ENCODE assay signal across 8 cellular contexts in genomic region chr1:53237638-53238037, GRCh38. TPM values are rescaled to one million over a fixed set of nuclear protein-coding genes. Genes with fewer than 3 reads are reported as not detected.
DNase-seq lines count a peak whose midpoint lies in the region; ATAC-seq, FAIRE-seq and TF ChIP-seq lines count a peak whose summit lies in the region.

No MANE protein-coding gene starts in this region.

- POLR2A ChIA-PET in CD4-positive, alpha-beta memory T cell (lab: Charles Lee; ENCODE audit: partially characterized antibody): interaction anchor here (0.5 to 4.8 kb wide), 4 partner anchors 16 to 1202 kb away, joined by 5 to 38 read pairs (median 8); partner anchors contain the start of genes CZIB, IFT25 and LRRC42
- POLR2A ChIA-PET in H1 (lab: Charles Lee; ENCODE audit: partially characterized antibody): interaction anchor here (0.9 to 10.8 kb wide), 5 partner anchors 9 to 159 kb away, joined by 3 to 62 read pairs (median 3); partner anchors contain the start of gene CZIB

- no peak overlapping the region for H2BK20ac ChIP-seq in H1 (ENCODE audit: low read length)

- no peak overlapping the region for H4K91ac ChIP-seq in H1 (replicated peaks; ENCODE audit: insufficient read length, low read length)
- H4K91ac ChIP-seq in neuronal stem cell (ENCODE audit: low read depth, low read length, poor library complexity): no peak overlapping the region

- H3K23me2 ChIP-seq in H1 (ENCODE audit: low read depth, low read length): peaks cover 8% of the 10 kb centered on the region

- H3K4me1 ChIP-seq in CD4-positive, alpha-beta memory T cell (ENCODE audit: insufficient read depth, low read length): peaks cover 31% of the 10 kb centered on the region
- H3K4me1 ChIP-seq in H1 (replicated peaks in 1 of 4; ENCODE audit: control insufficient read depth in 3 of 4, insufficient read depth in 4 of 4, low read length in 3 of 4) (no peaks in the 10 kb centered on the region; a peak in 1 of 7 replicates), neuronal stem cell (ENCODE audit: control insufficient read depth in 2 of 2, insufficient read depth in 1 of 2, low read depth in 1 of 2, low read length in 2 of 2) (peaks cover 5 to 8% of the 10 kb centered on the region in 2 donors)

- peak overlapping the region; percentile 82 to 99 for H3K4me2 ChIP-seq in H1 (ENCODE audit: insufficient read depth in 1 of 2, low read depth in 2 of 2, low read length in 2 of 2)
- H3K4me2 ChIP-seq in neuronal stem cell (ENCODE audit: insufficient read depth, low read length, poor library complexity, severe bottlenecking): peak overlapping the region; percentile 75

- H3K27me3 Mint-ChIP-seq in CD4-positive, alpha-beta memory T cell: no peaks in the 10 kb centered on the region

- H3K4me1 Mint-ChIP-seq in CD4-positive, alpha-beta memory T cell: peaks cover 21 to 36% (median 29%) of the 10 kb centered on the region in 4 donors

- peak overlapping the region; percentile 87 for H3K27ac ChIP-seq in CD4-positive, alpha-beta memory T cell (ENCODE audit: low read depth, low read length)
- H3K27ac ChIP-seq in H1 (ENCODE audit: low read depth, low read length) (no peak overlapping the region), neuronal stem cell (replicated peaks; ENCODE audit: low read length) (no peak overlapping the region)

- no peak for TF ChIP-seq RAD21 in H1 (IDR thresholded peaks at IDR 0.05 in 1 of 2, conservative IDR thresholded peaks at IDR 0.05 in 1 of 2; ENCODE audit: low read depth in 2 of 2, low read length in 2 of 2)

- intact Hi-C loops in CD4-positive, alpha-beta memory T cell (cut with micrococcal nuclease): loop anchor here (1.0 to 10.0 kb wide), 6 partner anchors 17 to 1360 kb away; partner anchors contain the start of genes CPT2, CZIB, NDC1 and NRDC
- intact Hi-C loops in posterior cingulate gyrus (cut with DNase I): loop anchor here (2.0 kb wide), 1 partner anchor 17 kb away; the partner anchor contains the start of gene CZIB

- 56% methylated on average over 6 of the region's 8 CpGs; no CpG with 5 or more reads in 1 of the 2 experiments for whole genome bisulfite sequencing in H1 (ENCODE audit: extremely low coverage in 1 of 2, insufficient coverage in 1 of 2, insufficient read length in 1 of 2, insufficient replicate concordance in 2 of 2, low coverage in 1 of 2, low lambda C conversion rate in 2 of 2, missing lambda C conversion rate in 1 of 2), 2 experiments
- no CpG with 5 or more reads among the region's 8 CpGs for WGBS in neuronal stem cell (ENCODE audit: extremely low coverage in 2 of 2, insufficient read length in 2 of 2, insufficient replicate concordance in 1 of 2), 2 donors

- peaks cover 0 to 6% of the 10 kb centered on the region in 2 experiments for H4K20me1 ChIP-seq in H1 (replicated peaks in 1 of 2; ENCODE audit: control insufficient read depth in 1 of 2, insufficient read depth in 2 of 2, low read length in 2 of 2)

- no peak for TF ChIP-seq EP300 in H1 (IDR thresholded peaks at IDR 0.05; ENCODE audit: borderline replicate concordance in 1 of 2, low read depth in 2 of 2, low read length in 2 of 2)

- H3K56ac ChIP-seq in H1 (replicated peaks; ENCODE audit: insufficient read length, low read depth, low read length): no peak overlapping the region

- H4K8ac ChIP-seq in H1 (ENCODE audit: extremely low read depth, insufficient read depth, low read length): no peak overlapping the region; the same call in 1 of the 2 replicates
- H4K8ac ChIP-seq in neuronal stem cell (ENCODE audit: low read depth, low read length): peak overlapping the region; percentile 70

- no peak for FAIRE-seq in H1 (lab: Jason Lieb, UNC)

- H2AFZ ChIP-seq in H1 (ENCODE audit: low read length) (no peak overlapping the region), neuronal stem cell (ENCODE audit: low read length) (peak overlapping the region; percentile 92)

- H3K9me3 ChIP-seq in CD4-positive, alpha-beta memory T cell (ENCODE audit: control insufficient read depth in 1 of 2, low read length in 2 of 2): no peaks in the 10 kb centered on the region
- no peaks in the 10 kb centered on the region for H3K9me3 ChIP-seq in H1 (ENCODE audit: insufficient read depth in 2 of 2, low read depth in 1 of 2, low read length in 1 of 2)
- H3K9me3 ChIP-seq in neuronal stem cell (replicated peaks in 1 of 2; ENCODE audit: control insufficient read depth in 2 of 2, insufficient read depth in 1 of 2, low read depth in 1 of 2, low read length in 2 of 2): no peaks in the 10 kb centered on the region

- peak overlapping the region; percentile 97 to 99 (median 98) for H3K27ac Mint-ChIP-seq in CD4-positive, alpha-beta memory T cell

- H3K4me3 ChIP-seq in CD4-positive, alpha-beta memory T cell (ENCODE audit: low read length in 2 of 2): peak overlapping the region; percentile 87 to 96
- peak overlapping the region; percentile 83 to 99 (median 90) for H3K4me3 ChIP-seq in H1 (ENCODE audit: extremely low read depth in 1 of 4, insufficient read depth in 2 of 4, low read depth in 3 of 4, low read length in 4 of 4)
- H3K4me3 ChIP-seq in neuronal stem cell (ENCODE audit: low read length in 2 of 2): peak overlapping the region; percentile 62 to 93

- H3K14ac ChIP-seq in H1 (ENCODE audit: insufficient read length): no peak overlapping the region
- H3K14ac ChIP-seq in neuronal stem cell (ENCODE audit: low read length): no peak overlapping the region

- H2AK5ac ChIP-seq in H1 (ENCODE audit: low read depth, low read length): no peak overlapping the region
- H2AK5ac ChIP-seq in neuronal stem cell (ENCODE audit: low read depth, low read length): no peak overlapping the region

- peaks cover 10 to 24% of the 10 kb centered on the region in 2 experiments for H3K79me2 ChIP-seq in H1 (ENCODE audit: control insufficient read depth in 1 of 2, insufficient read depth in 2 of 2, low read length in 2 of 2)

- no peak overlapping the region for H2BK5ac ChIP-seq in H1 (ENCODE audit: low read depth, low read length)
- no peak overlapping the region for H2BK5ac ChIP-seq in neuronal stem cell (ENCODE audit: low read length)

- H4K5ac ChIP-seq in H1 (ENCODE audit: insufficient read length, low read depth, low read length): no peak overlapping the region

- ATAC-seq in HG02759 (IDR thresholded peaks at IDR 0.05; ENCODE audit: unreplicated experiment): no peak

- H3K4ac ChIP-seq in H1 (replicated peaks; ENCODE audit: insufficient read length, low read depth, low read length): no peak overlapping the region
- no peak overlapping the region for H3K4ac ChIP-seq in neuronal stem cell (ENCODE audit: low read length)

- H2BK12ac ChIP-seq in H1 (ENCODE audit: low read depth, low read length): no peak overlapping the region
- no peak overlapping the region for H2BK12ac ChIP-seq in neuronal stem cell (ENCODE audit: low read length)

- H3K27me3 ChIP-seq in CD4-positive, alpha-beta memory T cell (ENCODE audit: insufficient read depth, low read length): no peaks in the 10 kb centered on the region
- H3K27me3 ChIP-seq in H1 (replicated peaks in 1 of 4; ENCODE audit: control insufficient read depth in 3 of 4, extremely low read depth in 1 of 4, insufficient read depth in 3 of 4, low read length in 3 of 4) (no peaks in the 10 kb centered on the region; a peak in 1 of 7 replicates), neuronal stem cell (ENCODE audit: control insufficient read depth in 3 of 3, insufficient read depth in 3 of 3, low read depth in 1 of 3, low read length in 3 of 3) (no peaks in the 10 kb centered on the region)

- CTCF ChIA-PET in CD4-positive, alpha-beta memory T cell (lab: Charles Lee; ENCODE audit: partially characterized antibody): no interaction called here
- CTCF ChIA-PET in H1 (lab: Charles Lee; ENCODE audit: partially characterized antibody): interaction anchor here (0.6 kb wide), 1 partner anchor 587 kb away, joined by 3 read pairs; no protein-coding TSS in a partner anchor

- peak overlapping the region; percentile 96 to 99 (median 97) for H3K4me3 Mint-ChIP-seq in CD4-positive, alpha-beta memory T cell

- no peak overlapping the region for H2BK120ac ChIP-seq in H1 (replicated peaks; ENCODE audit: low read depth, low read length)
- H2BK120ac ChIP-seq in neuronal stem cell (ENCODE audit: low read depth, low read length): no peak overlapping the region

- no peak for TF ChIP-seq POLR2A in H1 (IDR thresholded peaks at IDR 0.05; ENCODE audit: control extremely low read depth in 1 of 2, low read depth in 2 of 2, low read length in 2 of 2)

- H3K79me1 ChIP-seq in H1 (ENCODE audit: low read depth, low read length) (peaks cover 7% of the 10 kb centered on the region; the same call in 1 of the 2 replicates), neuronal stem cell (ENCODE audit: low read depth, low read length) (peaks cover 4% of the 10 kb centered on the region)

- H2BK15ac ChIP-seq in H1 (ENCODE audit: low read length): no peak overlapping the region
- H2BK15ac ChIP-seq in neuronal stem cell (ENCODE audit: low read length): no peak overlapping the region

- no peak for DNase-seq in CD4-positive, alpha-beta memory T cell
- DNase-seq in NAMALWA (ENCODE audit: low spot score) (peak; percentile 19), H1 (ENCODE audit: low read depth in 1 of 2, low spot score in 2 of 2) (no peak), neuronal stem cell (ENCODE audit: low spot score) (no peak), nucleus accumbens (lab: John Stamatoyannopoulos, UW) (no peak), posterior cingulate gyrus (no peak)
- DNase-seq in stimulated activated CD4-positive, alpha-beta T cell treated with anti-CD3 and anti-CD28 coated beads, Interleukin-4, amount 100 ng/mL, for 1 hour: no peak

- H3K9me3 Mint-ChIP-seq in CD4-positive, alpha-beta memory T cell: peaks cover 0 to 3% (median 0%) of the 10 kb centered on the region in 8 donors

- TF ChIP-seq CTCF in H1 (IDR thresholded peaks at IDR 0.05; ENCODE audit: control extremely low read depth in 1 of 3, insufficient read depth in 1 of 3, low read depth in 1 of 3, low read length in 3 of 3): no peak

- H3K18ac ChIP-seq in H1 (ENCODE audit: extremely low read depth, low read length) (no peak overlapping the region), neuronal stem cell (ENCODE audit: low read length) (no peak overlapping the region)

- H3K9ac ChIP-seq in H1 (replicated peaks in 1 of 4; ENCODE audit: extremely low read depth in 1 of 4, low read depth in 3 of 4, low read length in 3 of 4) (peak overlapping the region; percentile 76 to 89 (median 84); a peak in 6 of 7 replicates), neuronal stem cell (ENCODE audit: low read depth, low read length, poor library complexity) (no peak overlapping the region)

- H3K36me3 ChIP-seq in CD4-positive, alpha-beta memory T cell (ENCODE audit: insufficient read depth, low read length): peaks cover 29% of the 10 kb centered on the region
- H3K36me3 ChIP-seq in H1 (ENCODE audit: control insufficient read depth in 2 of 4, insufficient read depth in 4 of 4, low read length in 3 of 4) (peaks cover 13 to 35% (median 25%) of the 10 kb centered on the region in 4 experiments), neuronal stem cell (replicated peaks in 1 of 2; ENCODE audit: control insufficient read depth in 2 of 2, insufficient read depth in 2 of 2, low read length in 2 of 2) (peaks cover 10 to 39% of the 10 kb centered on the region in 2 donors)

- H3K36me3 Mint-ChIP-seq in CD4-positive, alpha-beta memory T cell: peaks cover 23 to 42% of the 10 kb centered on the region in 2 donors

- H3K23ac ChIP-seq in H1 (ENCODE audit: insufficient read length) (no peak overlapping the region), neuronal stem cell (ENCODE audit: low read depth, low read length, poor library complexity) (no peak overlapping the region)

RNA-seq across cellular contexts. Expression of gene MAGOH, which starts 0.7 kb away (rescaled TPM):
- 10 to 100 TPM; 46.7 to 49.9 TPM for total RNA-seq in CD4-positive, alpha-beta memory T cell
- 100 to 1,000 TPM in 1 of 2 donors, 10 to 100 TPM in 1; 70.3 to 104 TPM for polyA plus RNA-seq in CD4-positive, alpha-beta memory T cell
- 74.3 and 74.5 TPM in 2 replicates for total RNA-seq in H1 (2021; fragmentation: NEBNext Ultra II Directional; extraction: Animal tissue kit (Norgen Biotek cat#: 25700))
- polyA plus RNA-seq in H1 (2011; rRNA removed): 18.5 and 46.9 TPM in 2 replicates
- 82.8 TPM for polyA plus RNA-seq in H1 (2011; cell fraction: cytosol; rRNA removed)
- polyA plus RNA-seq in H1 (2011; cell fraction: nucleus; rRNA removed): 4.7 TPM
- polyA plus RNA-seq in H1 (2012, experiment 1 of 2): 106 to 184 TPM (median 121 TPM) in 4 replicates
- 50.6 TPM for polyA plus RNA-seq in H1 (2012, experiment 2 of 2)
- polyA plus RNA-seq in H1 (2013, experiment 1 of 2): 103 TPM
- 107 TPM for polyA plus RNA-seq in H1 (2013, experiment 2 of 2)
- polyA minus RNA-seq in H1 (2011; rRNA and poly(A)+ RNA removed): 11.2 and 14.2 TPM in 2 replicates
- 27.8 TPM for polyA minus RNA-seq in H1 (2011; cell fraction: cytosol; rRNA and poly(A)+ RNA removed)
- polyA minus RNA-seq in H1 (2011; cell fraction: nucleus; rRNA and poly(A)+ RNA removed): 24.8 TPM
- 141 TPM for polyA plus RNA-seq in neuronal stem cell (2013, experiment 1 of 2)
- polyA plus RNA-seq in neuronal stem cell (2013, experiment 2 of 2): 139 TPM

RNA-seq across cellular contexts. Expression of gene CZIB, which starts 17.2 kb away (rescaled TPM):
- total RNA-seq in CD4-positive, alpha-beta memory T cell: 10 to 100 TPM; 82.4 to 82.5 TPM
- 100 to 1,000 TPM in 1 of 2 donors, 10 to 100 TPM in 1; 62.0 to 101 TPM for polyA plus RNA-seq in CD4-positive, alpha-beta memory T cell
- total RNA-seq in H1 (2021; fragmentation: NEBNext Ultra II Directional; extraction: Animal tissue kit (Norgen Biotek cat#: 25700)): 46.5 and 46.8 TPM in 2 replicates
- polyA plus RNA-seq in H1 (2011; rRNA removed): 36.1 and 48.0 TPM in 2 replicates
- polyA plus RNA-seq in H1 (2011; cell fraction: cytosol; rRNA removed): 60.0 TPM
- 39.5 TPM for polyA plus RNA-seq in H1 (2011; cell fraction: nucleus; rRNA removed)
- polyA plus RNA-seq in H1 (2012, experiment 1 of 2): 50.0 to 63.5 TPM (median 59.6 TPM) in 4 replicates
- polyA plus RNA-seq in H1 (2012, experiment 2 of 2): 25.2 TPM
- polyA plus RNA-seq in H1 (2013, experiment 1 of 2): 43.0 TPM
- polyA plus RNA-seq in H1 (2013, experiment 2 of 2): 44.6 TPM
- 28.3 and 29.4 TPM in 2 replicates for polyA minus RNA-seq in H1 (2011; rRNA and poly(A)+ RNA removed)
- polyA minus RNA-seq in H1 (2011; cell fraction: cytosol; rRNA and poly(A)+ RNA removed): 13.9 TPM
- polyA minus RNA-seq in H1 (2011; cell fraction: nucleus; rRNA and poly(A)+ RNA removed): 47.7 TPM
- polyA plus RNA-seq in neuronal stem cell (2013, experiment 1 of 2): 86.8 TPM
- polyA plus RNA-seq in neuronal stem cell (2013, experiment 2 of 2): 85.5 TPM

RNA-seq across cellular contexts. Expression of gene CPT2, which starts 41.0 kb away (rescaled TPM):
- 10 to 100 TPM; 17.8 to 18.9 TPM for total RNA-seq in CD4-positive, alpha-beta memory T cell
- polyA plus RNA-seq in CD4-positive, alpha-beta memory T cell: 10 to 100 TPM; 15.8 to 20.0 TPM
- 21.6 and 23.9 TPM in 2 replicates for total RNA-seq in H1 (2021; fragmentation: NEBNext Ultra II Directional; extraction: Animal tissue kit (Norgen Biotek cat#: 25700))
- 25.5 and 29.9 TPM in 2 replicates for polyA plus RNA-seq in H1 (2011; rRNA removed)
- polyA plus RNA-seq in H1 (2011; cell fraction: cytosol; rRNA removed): 25.8 TPM
- polyA plus RNA-seq in H1 (2011; cell fraction: nucleus; rRNA removed): 21.9 TPM
- 17.9 to 23.3 TPM (median 21.0 TPM) in 4 replicates for polyA plus RNA-seq in H1 (2012, experiment 1 of 2)
- 24.4 TPM for polyA plus RNA-seq in H1 (2012, experiment 2 of 2)
- polyA plus RNA-seq in H1 (2013, experiment 1 of 2): 25.0 TPM
- polyA plus RNA-seq in H1 (2013, experiment 2 of 2): 21.4 TPM
- 30.4 and 32.2 TPM in 2 replicates for polyA minus RNA-seq in H1 (2011; rRNA and poly(A)+ RNA removed)
- 14.7 TPM for polyA minus RNA-seq in H1 (2011; cell fraction: cytosol; rRNA and poly(A)+ RNA removed)
- 16.6 TPM for polyA minus RNA-seq in H1 (2011; cell fraction: nucleus; rRNA and poly(A)+ RNA removed)
- polyA plus RNA-seq in neuronal stem cell (2013, experiment 1 of 2): 13.9 TPM
- 14.2 TPM for polyA plus RNA-seq in neuronal stem cell (2013, experiment 2 of 2)
